In genomic region chr3:45596290-45596791, GRCh38 we compare ENCODE assay signal across 8 cellular contexts. TPM values are rescaled to one million over a fixed set of nuclear protein-coding genes. Genes with fewer than 3 reads are reported as not detected.
DNase-seq lines count a peak whose midpoint lies in the region; ATAC-seq and TF ChIP-seq lines count a peak whose summit lies in the region.

No MANE protein-coding gene starts in this region.

- H3K27ac Mint-ChIP-seq in CD8-positive, alpha-beta T cell = peak overlapping the region; percentile 60
- no peak overlapping the region for H3K27ac Mint-ChIP-seq in glutamatergic neuron (ENCODE audit: unreplicated experiment)

- H3K9ac ChIP-seq in adipocyte (ENCODE audit: low read length) (peak overlapping the region; percentile 90), mucosa of stomach (ENCODE audit: low read length) (peak overlapping the region; percentile 27)

- no peaks in the 10 kb centered on the region for H3K9me3 ChIP-seq in CD8-positive, alpha-beta T cell (ENCODE audit: low read length)
- H3K9me3 ChIP-seq in adipocyte (ENCODE audit: control insufficient read depth, low read length) (no peaks in the 10 kb centered on the region), mucosa of stomach (ENCODE audit: control insufficient read depth, low read length) (no peaks in the 10 kb centered on the region)

- no peak for TF ChIP-seq CTCF in CD8-positive, alpha-beta T cell (IDR thresholded peaks at IDR 0.05)
- TF ChIP-seq CTCF in glutamatergic neuron (IDR thresholded peaks at IDR 0.05; ENCODE audit: partially characterized antibody, unreplicated experiment) = no peak

- no peaks in the 10 kb centered on the region for H3K27me3 ChIP-seq in CD8-positive, alpha-beta T cell (ENCODE audit: insufficient read depth, low read length)
- no peaks in the 10 kb centered on the region for H3K27me3 ChIP-seq in adipocyte (replicated peaks; ENCODE audit: control insufficient read depth, insufficient read depth, low read length)
- no peaks in the 10 kb centered on the region for H3K27me3 ChIP-seq in mucosa of stomach (ENCODE audit: control insufficient read depth, insufficient read depth, low read length)

- H3K4me3 ChIP-seq in CD8-positive, alpha-beta T cell (ENCODE audit: low read depth, low read length) = no peak overlapping the region
- peak overlapping the region; percentile 85 for H3K4me3 ChIP-seq in adipocyte (ENCODE audit: low read length)
- peak overlapping the region; percentile 37 for H3K4me3 ChIP-seq in mucosa of stomach (ENCODE audit: low read length)

- no peak for ATAC-seq in CD8-positive, alpha-beta T cell
- ATAC-seq in GM19395 (IDR thresholded peaks at IDR 0.05; ENCODE audit: unreplicated experiment) (peak; percentile 55), HG03521 (IDR thresholded peaks at IDR 0.05; ENCODE audit: unreplicated experiment) (peak; percentile 40)

- POLR2A ChIA-PET in CD8-positive, alpha-beta T cell (lab: Charles Lee) = interaction anchor here (0.6 kb wide), 1 partner anchor 64 kb away, joined by 3 read pairs; no protein-coding TSS in a partner anchor

- H3K4me1 ChIP-seq in CD8-positive, alpha-beta T cell (ENCODE audit: insufficient read depth, low read length) = peaks cover 67% of the 10 kb centered on the region
- H3K4me1 ChIP-seq in adipocyte (ENCODE audit: control insufficient read depth, insufficient read depth, low read length) = peaks cover 46% of the 10 kb centered on the region
- H3K4me1 ChIP-seq in mucosa of stomach (ENCODE audit: control insufficient read depth, insufficient read depth, low read length) = peaks cover 64% of the 10 kb centered on the region

- H3K27me3 Mint-ChIP-seq in CD8-positive, alpha-beta T cell (ENCODE audit: low read depth) = no peaks in the 10 kb centered on the region
- H3K27me3 Mint-ChIP-seq in glutamatergic neuron (ENCODE audit: unreplicated experiment) = peaks cover 2% of the 10 kb centered on the region

- H3K36me3 ChIP-seq in CD8-positive, alpha-beta T cell (ENCODE audit: insufficient read depth, low read length) = no peaks in the 10 kb centered on the region
- H3K36me3 ChIP-seq in adipocyte (ENCODE audit: control insufficient read depth, insufficient read depth, low read length, severe bottlenecking) = no peaks in the 10 kb centered on the region
- no peaks in the 10 kb centered on the region for H3K36me3 ChIP-seq in mucosa of stomach (ENCODE audit: control insufficient read depth, insufficient read depth, low read length)

- H3K4me3 Mint-ChIP-seq in CD8-positive, alpha-beta T cell = peak overlapping the region; percentile 81
- H3K4me3 Mint-ChIP-seq in glutamatergic neuron (ENCODE audit: unreplicated experiment) = no peak overlapping the region

- H3K36me3 Mint-ChIP-seq in CD8-positive, alpha-beta T cell = peaks cover 8% of the 10 kb centered on the region
- no peaks in the 10 kb centered on the region for H3K36me3 Mint-ChIP-seq in glutamatergic neuron (ENCODE audit: unreplicated experiment)

- intact Hi-C loops in CD8-positive, alpha-beta T cell (cut with DNase I, micrococcal nuclease) = loop anchor here in 1 of 2 experiments (10.0 kb wide), 1 partner anchor 398 kb away; the partner anchor contains the start of gene FYCO1

- CTCF ChIA-PET in CD8-positive, alpha-beta T cell (lab: Charles Lee) = interaction anchor here (0.6 to 1.8 kb wide), 5 partner anchors 17 to 483 kb away, joined by 3 to 8 read pairs (median 4); no protein-coding TSS in a partner anchor

- DNase-seq in CD8-positive, alpha-beta T cell = no peak
- DNase-seq in adipocyte (ENCODE audit: low read depth) (no peak), glutamatergic neuron (no peak), NCI-H2081 (lab: John Stamatoyannopoulos, UW) (no peak), islet precursor cell (no peak)

- H3K9me3 Mint-ChIP-seq in CD8-positive, alpha-beta T cell = no peaks in the 10 kb centered on the region
- H3K9me3 Mint-ChIP-seq in glutamatergic neuron (ENCODE audit: unreplicated experiment) = peaks cover 3% of the 10 kb centered on the region

- H3K27ac ChIP-seq in CD8-positive, alpha-beta T cell (ENCODE audit: low read depth, low read length) = no peak overlapping the region

- peaks cover 76% of the 10 kb centered on the region for H3K4me1 Mint-ChIP-seq in CD8-positive, alpha-beta T cell (ENCODE audit: low read depth)
- peaks cover 5% of the 10 kb centered on the region for H3K4me1 Mint-ChIP-seq in glutamatergic neuron (ENCODE audit: low read depth, unreplicated experiment)

RNA-seq across cellular contexts. Expression of gene LIMD1, which starts 1.8 kb away (rescaled TPM):
- total RNA-seq in CD8-positive, alpha-beta T cell = 10 to 100 TPM; 13.5 to 13.8 TPM
- 5.2 TPM for total RNA-seq in glutamatergic neuron (ENCODE audit: unreplicated experiment)
